In the genomic region with DNA sequence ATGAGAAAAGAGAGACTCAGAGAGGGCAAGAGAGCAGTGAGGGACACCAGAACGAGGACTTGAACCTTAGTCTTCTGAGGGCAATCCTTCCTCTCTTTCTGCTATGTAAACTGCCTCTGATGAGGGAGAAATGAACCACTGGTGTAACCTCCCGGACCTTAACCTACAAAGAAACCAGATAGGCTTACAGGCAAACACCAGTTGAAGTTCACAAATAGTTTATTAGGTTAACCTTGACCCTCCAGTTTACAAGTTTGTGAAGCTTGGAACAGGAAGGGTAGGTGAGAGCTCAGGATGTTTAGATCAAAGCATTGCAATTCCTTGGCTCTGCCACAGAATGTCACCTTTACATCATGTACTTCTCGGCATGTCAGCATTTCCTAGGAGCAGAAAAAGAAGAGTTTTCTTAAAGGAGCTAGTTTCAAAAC, we compare ENCODE assay signal across 17 cellular contexts.
A peak's percentile ranks its signal among the peaks of the same experiment; 100 is the strongest.
DNase-seq lines count a peak whose midpoint lies in the region; ATAC-seq, FAIRE-seq and TF ChIP-seq lines count a peak whose summit lies in the region.
"Had no signal": no experiment of that assay in that cellular context is flagged by ENCODE, and none has a peak within 500 bp of the region (broad histone marks: within the 10 kb centered on the region; RNA-seq: fewer than 3 reads in every experiment).

No MANE protein-coding gene starts in this region.

- POLR2A ChIA-PET in HCT116 (lab: Charles Lee) = no interaction called here
- POLR2A ChIA-PET in GM10248 (lab: Yijun Ruan, JAX) = no interaction called here

- FAIRE-seq in D721Med (lab: Jason Lieb, UNC) = no peak
- FAIRE-seq: frontal cortex had no signal

- no peak overlapping the region for H3K4me2 ChIP-seq in HCT116 (ENCODE audit: low read length)

- CTCF ChIA-PET in HCT116 (lab: Charles Lee) (no interaction called here), GM10248 (lab: Yijun Ruan, JAX) (no interaction called here)

- TF ChIP-seq RAD21 in HCT116 (IDR thresholded peaks at IDR 0.05; ENCODE audit: low read depth) (peak; percentile 19; the same call in 1 of the 2 replicates), liver (IDR thresholded peaks at IDR 0.05) (peak in 1 of 2 donors; percentile 53)

- H3K27me3 ChIP-seq in HCT116 (ENCODE audit: insufficient read depth, low read length) (peaks cover 29% of the 10 kb centered on the region; the same call in 1 of the 2 replicates), liver (ENCODE audit: control insufficient read depth in 4 of 4, insufficient read depth in 4 of 4, low read length in 3 of 4) (no peaks in the 10 kb centered on the region)

- H3K27ac ChIP-seq in HCT116 (ENCODE audit: low read depth, low read length) (no peak overlapping the region), liver (ENCODE audit: low read depth in 1 of 2, low read length in 2 of 2) (no peak overlapping the region)

- no peaks in the 10 kb centered on the region for H4K20me1 ChIP-seq in HCT116 (ENCODE audit: insufficient read depth)

- TF ChIP-seq POLR2A in HCT116 (IDR thresholded peaks at IDR 0.05; ENCODE audit: borderline replicate concordance, extremely low read depth, insufficient read depth, insufficient read length) = no peak

- H3K4me3 ChIP-seq in HCT116 (replicated peaks in 1 of 2; ENCODE audit: low read depth in 1 of 2, low read length in 2 of 2) (no peak overlapping the region), liver (ENCODE audit: low read depth in 1 of 3, low read length in 3 of 3) (no peak overlapping the region)

- H3K4me1 ChIP-seq in HCT116 (ENCODE audit: control insufficient read depth in 1 of 2, insufficient read depth in 2 of 2, low read length in 2 of 2) (no peaks in the 10 kb centered on the region), liver (ENCODE audit: control insufficient read depth in 4 of 4, insufficient read depth in 4 of 4, low read length in 3 of 4) (peaks cover 0 to 18% (median 9%) of the 10 kb centered on the region in 4 donors)

- H3K9me3 ChIP-seq in HCT116 (ENCODE audit: control insufficient read depth in 1 of 2, insufficient read depth in 1 of 2, low read depth in 1 of 2, low read length in 2 of 2) (no peaks in the 10 kb centered on the region), liver (ENCODE audit: control insufficient read depth in 4 of 4, low read length in 3 of 4) (no peaks in the 10 kb centered on the region)

- H3K36me3 ChIP-seq in HCT116 (ENCODE audit: control insufficient read depth in 1 of 2, insufficient read depth in 2 of 2, low read length in 2 of 2) (no peaks in the 10 kb centered on the region), liver (ENCODE audit: control insufficient read depth in 4 of 4, insufficient read depth in 3 of 4, low read depth in 1 of 4, low read length in 3 of 4) (no peaks in the 10 kb centered on the region)

- no peaks in the 10 kb centered on the region for H3K9me2 ChIP-seq in HCT116 (ENCODE audit: insufficient read depth)

- in situ Hi-C loops in SK-MEL-5 (cut with HindIII; ENCODE audit: low pct_unique_long_range_greater_than_20kb, low sequenced_read_pairs) = no loop called here

- RAD21 ChIA-PET in HCT116 (lab: Charles Lee; ENCODE audit: low non-redundant PET in 1 of 2, low total read pairs in 2 of 2, uncharacterized antibody in 2 of 2, unreplicated experiment in 2 of 2) = no interaction called here

- H3K79me2 ChIP-seq in HCT116 (ENCODE audit: insufficient read depth, low read length) = no peaks in the 10 kb centered on the region

- BruUV-seq in HCT116 (replicated peaks; lab: Mats Ljungman, UMichigan) = no TSS peak

- H2AFZ ChIP-seq in HCT116 (ENCODE audit: low read depth, low read length, poor library complexity, severe bottlenecking) = no peak overlapping the region

- DNase-seq in D721Med (ENCODE audit: insufficient read length, low spot score) = no peak
- no peak for DNase-seq in HCT116 (ENCODE audit: low read depth, low spot score)
- peak; percentile 19 for DNase-seq in SK-MEL-5 (ENCODE audit: low read depth, low spot score)
- no peak for DNase-seq in GM10248 (ENCODE audit: extremely low spot score)
- DNase-seq in NCI-H1092 (lab: John Stamatoyannopoulos, UW) = no peak
- DNase-seq in activated CD4-positive, alpha-beta T cell treated with anti-CD3 and anti-CD28 coated beads for 4 hours = no peak
- no peak for DNase-seq in GM19238 (ENCODE audit: insufficient read length, low spot score)
- DNase-seq: activated CD4-positive, CD25-positive, alpha-beta regulatory T cell; activated effector memory CD4-positive, alpha-beta T cell treated with anti-CD3 and anti-CD28 coated beads, Interleukin-2, amount 50 U/mL, for 16 hours; DMS153; GOT3; mesenchymal stem cell; NCI-H1105; T-cell had no signal

- H3K9ac ChIP-seq in HCT116 (ENCODE audit: low read length) = no peak overlapping the region
- H3K9ac ChIP-seq in liver (ENCODE audit: low read depth in 1 of 2, low read length in 2 of 2) = no peak overlapping the region

- ATAC-seq in HCT116 = no peak
- ATAC-seq: sciatic nerve, T-cell had no signal

- intact Hi-C loops in HCT116 (cut with micrococcal nuclease) = no loop called here

- TF ChIP-seq CTCF in D721Med (IDR thresholded peaks at IDR 0.05; ENCODE audit: insufficient read depth, missing control alignments) (peak; percentile 6), HCT116 (IDR thresholded peaks at IDR 0.05 in 2 of 3, conservative IDR thresholded peaks at IDR 0.05 in 1 of 3; ENCODE audit: borderline replicate concordance in 1 of 3, insufficient read depth in 1 of 3, low read depth in 2 of 3, low read length in 2 of 3) (no peak), liver (IDR thresholded peaks at IDR 0.05; ENCODE audit: low read depth, low read length, missing input control) (no peak), GM10248 (IDR thresholded peaks at IDR 0.05; ENCODE audit: control extremely low read depth, extremely low read depth, low read depth, missing control alignments) (no peak)

- WGBS in liver = 29% methylated on average over 3 of the region's 3 CpGs

TF ChIP-seq in HCT116, 20 proteins besides CTCF, POLR2A, EP300 and RAD21:
- peak; percentile 17 for TF ChIP-seq TCF7L2 (IDR thresholded peaks at IDR 0.05; ENCODE audit: borderline replicate concordance, extremely low read depth, insufficient read depth, insufficient read length)
- TF ChIP-seq, protein P1, sequence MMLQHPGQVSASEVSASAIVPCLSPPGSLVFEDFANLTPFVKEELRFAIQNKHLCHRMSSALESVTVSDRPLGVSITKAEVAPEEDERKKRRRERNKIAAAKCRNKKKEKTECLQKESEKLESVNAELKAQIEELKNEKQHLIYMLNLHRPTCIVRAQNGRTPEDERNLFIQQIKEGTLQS (IDR thresholded peaks at IDR 0.05) = no peak

TF ChIP-seq in liver, 16 proteins besides CTCF, POLR2A, EP300 and RAD21 (continues in another document):
- TF ChIP-seq YY1 (IDR thresholded peaks at IDR 0.05) (no peak), HNF4A (conservative IDR thresholded peaks at IDR 0.05) (peak; percentile 85), SP1 (IDR thresholded peaks at IDR 0.05) (peak; percentile 51), GABPA (IDR thresholded peaks at IDR 0.05 in 1 of 2, conservative IDR thresholded peaks at IDR 0.05 in 1 of 2) (peak in 1 of 2 donors; percentile 16), JUND (IDR thresholded peaks at IDR 0.05) (peak in 1 of 2 donors; percentile 49), MAX (IDR thresholded peaks at IDR 0.05) (peak; percentile 28), NR2F2 (IDR thresholded peaks at IDR 0.05) (peak; percentile 59), REST (IDR thresholded peaks at IDR 0.05) (no peak), EGR1 (IDR thresholded peaks at IDR 0.05; ENCODE audit: low read depth in 2 of 2) (no peak), FOXA1 (IDR thresholded peaks at IDR 0.05) (peak; percentile 51), FOXA2 (IDR thresholded peaks at IDR 0.05) (peak; percentile 47), TAF1 (conservative IDR thresholded peaks at IDR 0.05) (no peak)
- TF ChIP-seq, protein P1 (IDR thresholded peaks at IDR 0.05) = no peak
